18 cellular contexts compared by ENCODE assay signal in genomic region chr2:167689444-167689843, GRCh38.
DNase-seq lines count a peak whose midpoint lies in the region; ATAC-seq and TF ChIP-seq lines count a peak whose summit lies in the region.
"Had no signal": no experiment of that assay in that cellular context is flagged by ENCODE, and none has a peak within 500 bp of the region (broad histone marks: within the 10 kb centered on the region; RNA-seq: fewer than 3 reads in every experiment).

No MANE protein-coding gene starts in this region.

- no peaks in the 10 kb centered on the region for H3K27me3 ChIP-seq in AG04450 (ENCODE audit: control insufficient read depth, insufficient read depth, low read length)
- no peaks in the 10 kb centered on the region for H3K27me3 ChIP-seq in HCT116 (ENCODE audit: insufficient read depth, low read length)
- H3K27me3 ChIP-seq in SK-N-SH (ENCODE audit: insufficient read depth): no peaks in the 10 kb centered on the region
- no peaks in the 10 kb centered on the region for H3K27me3 ChIP-seq in iPS DF 6.9 (ENCODE audit: control insufficient read depth, insufficient read depth, low read length)

- H3K4me3 Mint-ChIP-seq in activated CD8-positive, alpha-beta memory T cell treated with anti-CD3 and anti-CD28 coated beads, Interleukin-2, amount 10 ng/mL, durations not matched to agents 7 days and 5 days: no peak overlapping the region
- H3K4me3 Mint-ChIP-seq in natural killer cell treated with Interleukin-12 subunit alpha and Interleukin-12 subunit beta and Interleukin-15 and Interleukin-18, amount 100 ng/mL, for 72 hours: no peak overlapping the region
- H3K4me3 Mint-ChIP-seq: activated CD8-positive, alpha-beta T cell treated with anti-CD3 and anti-CD28 coated beads for 36 hours; IgD-negative memory B cell had no signal

- H3K9me3 ChIP-seq in AG04450 (ENCODE audit: control insufficient read depth, insufficient read depth, low read length): no peaks in the 10 kb centered on the region
- H3K9me3 ChIP-seq in HCT116 (ENCODE audit: control insufficient read depth in 1 of 2, insufficient read depth in 1 of 2, low read depth in 1 of 2, low read length in 2 of 2): no peaks in the 10 kb centered on the region
- H3K9me3 ChIP-seq in SK-N-SH: no peaks in the 10 kb centered on the region
- no peaks in the 10 kb centered on the region for H3K9me3 ChIP-seq in iPS DF 6.9 (ENCODE audit: control insufficient read depth, insufficient read depth, low read length)

- H2AFZ ChIP-seq in HCT116 (ENCODE audit: low read depth, low read length, poor library complexity, severe bottlenecking) (no peak overlapping the region), SK-N-SH (ENCODE audit: low read depth) (no peak overlapping the region)

- H3K9me2 ChIP-seq in HCT116 (ENCODE audit: insufficient read depth) (no peaks in the 10 kb centered on the region), SK-N-SH (no peaks in the 10 kb centered on the region)

- no peak overlapping the region for H3K27ac Mint-ChIP-seq in activated CD8-positive, alpha-beta memory T cell treated with anti-CD3 and anti-CD28 coated beads, Interleukin-2, amount 10 ng/mL, durations not matched to agents 7 days and 5 days
- H3K27ac Mint-ChIP-seq in natural killer cell treated with Interleukin-12 subunit alpha and Interleukin-12 subunit beta and Interleukin-15 and Interleukin-18, amount 100 ng/mL, for 72 hours: no peak overlapping the region
- H3K27ac Mint-ChIP-seq: activated CD8-positive, alpha-beta T cell treated with anti-CD3 and anti-CD28 coated beads for 36 hours; IgD-negative memory B cell had no signal

- POLR2A ChIA-PET in AG04450 (lab: Yijun Ruan, JAX): no interaction called here
- POLR2A ChIA-PET in HCT116 (lab: Charles Lee): no interaction called here
- POLR2A ChIA-PET in SK-N-SH (lab: Yijun Ruan, JAX): no interaction called here

- ATAC-seq in HCT116 (peak; percentile 89), GM21723 (IDR thresholded peaks at IDR 0.05; ENCODE audit: unreplicated experiment) (no peak)
- ATAC-seq in activated CD8-positive, alpha-beta memory T cell treated with anti-CD3 and anti-CD28 coated beads, Interleukin-2, amount 10 ng/mL, durations not matched to agents 7 days and 5 days: no peak
- no peak for ATAC-seq in natural killer cell treated with Interleukin-12 subunit alpha and Interleukin-12 subunit beta and Interleukin-15 and Interleukin-18, amount 100 ng/mL, for 72 hours
- ATAC-seq: activated CD8-positive, alpha-beta T cell treated with anti-CD3 and anti-CD28 coated beads for 36 hours; Right ventricle myocardium inferior had no signal

- TF ChIP-seq EP300 in SK-N-SH (IDR thresholded peaks at IDR 0.05; ENCODE audit: borderline replicate concordance in 1 of 2, low read depth in 1 of 2, low read length in 1 of 2): no peak

- no peaks in the 10 kb centered on the region for H3K9me3 Mint-ChIP-seq in activated CD8-positive, alpha-beta memory T cell treated with anti-CD3 and anti-CD28 coated beads, Interleukin-2, amount 10 ng/mL, durations not matched to agents 7 days and 5 days (ENCODE audit: low read depth)
- no peaks in the 10 kb centered on the region for H3K9me3 Mint-ChIP-seq in natural killer cell treated with Interleukin-12 subunit alpha and Interleukin-12 subunit beta and Interleukin-15 and Interleukin-18, amount 100 ng/mL, for 72 hours
- H3K9me3 Mint-ChIP-seq: activated CD8-positive, alpha-beta T cell treated with anti-CD3 and anti-CD28 coated beads for 36 hours; IgD-negative memory B cell had no signal

- H3K9ac ChIP-seq in HCT116 (ENCODE audit: low read length) (no peak overlapping the region), SK-N-SH (no peak overlapping the region)

- DNase-seq in AG04450 (ENCODE audit: low read depth, low spot score) (no peak), HCT116 (ENCODE audit: low read depth, low spot score) (peak; percentile 36), SK-N-SH (no peak), iPS DF 6.9 (ENCODE audit: low read depth, low spot score) (peak; percentile 67), GOT3 (lab: John Stamatoyannopoulos, UW) (no peak)
- no peak for DNase-seq in activated CD8-positive, alpha-beta memory T cell treated with anti-CD3 and anti-CD28 coated beads, Interleukin-2, amount 10 ng/mL, durations not matched to agents 7 days and 5 days
- DNase-seq in natural killer cell treated with Interleukin-12 subunit alpha and Interleukin-12 subunit beta and Interleukin-15 and Interleukin-18, amount 100 ng/mL, for 72 hours (ENCODE audit: low spot score): no peak
- DNase-seq: activated CD8-positive, alpha-beta T cell treated with anti-CD3 and anti-CD28 coated beads for 36 hours; activated effector memory CD4-positive, alpha-beta T cell treated with Interleukin-2 at 50 U/mL for 16 hours; effector CD4-positive, alpha-beta T cell; foreskin fibroblast; NCI-H1694; NCI-H748 treated with DMSO at 0.1 percent for 48 hours; posterior cingulate gyrus; substantia nigra had no signal

- H3K4me3 ChIP-seq in AG04450 (ENCODE audit: low read depth, low read length) (no peak overlapping the region), HCT116 (replicated peaks in 1 of 2; ENCODE audit: low read depth in 1 of 2, low read length in 2 of 2) (no peak overlapping the region), SK-N-SH (ENCODE audit: low read depth in 2 of 2, low read length in 1 of 2) (no peak overlapping the region), iPS DF 6.9 (ENCODE audit: low read length) (no peak overlapping the region)

- no peaks in the 10 kb centered on the region for H3K79me2 ChIP-seq in HCT116 (ENCODE audit: insufficient read depth, low read length)
- H3K79me2 ChIP-seq in SK-N-SH (ENCODE audit: insufficient read depth): no peaks in the 10 kb centered on the region

- H3K4me2 ChIP-seq in HCT116 (ENCODE audit: low read length): no peak overlapping the region
- no peak overlapping the region for H3K4me2 ChIP-seq in SK-N-SH

- RAD21 ChIA-PET in HCT116 (lab: Charles Lee; ENCODE audit: low non-redundant PET in 1 of 2, low total read pairs in 2 of 2, uncharacterized antibody in 2 of 2, unreplicated experiment in 2 of 2): no interaction called here

- H3K36me3 ChIP-seq in HCT116 (ENCODE audit: control insufficient read depth in 1 of 2, insufficient read depth in 2 of 2, low read length in 2 of 2) (no peaks in the 10 kb centered on the region), SK-N-SH (replicated peaks in 1 of 2; ENCODE audit: control insufficient read depth in 1 of 2, insufficient read depth in 2 of 2, low read length in 1 of 2) (no peaks in the 10 kb centered on the region), iPS DF 6.9 (ENCODE audit: control insufficient read depth, insufficient read depth, low read length) (no peaks in the 10 kb centered on the region)

- peak; percentile 24 for TF ChIP-seq CTCF in AG04450 (IDR thresholded peaks at IDR 0.05; ENCODE audit: low read depth, low read length)
- TF ChIP-seq CTCF in HCT116 (IDR thresholded peaks at IDR 0.05 in 2 of 3, conservative IDR thresholded peaks at IDR 0.05 in 1 of 3; ENCODE audit: borderline replicate concordance in 1 of 3, insufficient read depth in 1 of 3, low read depth in 2 of 3, low read length in 2 of 3): peak; percentile 18 to 51 (median 45); a peak in 4 of 6 replicates
- peak; percentile 35 for TF ChIP-seq CTCF in SK-N-SH (IDR thresholded peaks at IDR 0.05)

- no peaks in the 10 kb centered on the region for H3K27me3 Mint-ChIP-seq in activated CD8-positive, alpha-beta memory T cell treated with anti-CD3 and anti-CD28 coated beads, Interleukin-2, amount 10 ng/mL, durations not matched to agents 7 days and 5 days
- H3K27me3 Mint-ChIP-seq in natural killer cell treated with Interleukin-12 subunit alpha and Interleukin-12 subunit beta and Interleukin-15 and Interleukin-18, amount 100 ng/mL, for 72 hours: peaks cover 0 to 8% of the 10 kb centered on the region in 2 donors
- H3K27me3 Mint-ChIP-seq: activated CD8-positive, alpha-beta T cell treated with anti-CD3 and anti-CD28 coated beads for 36 hours; IgD-negative memory B cell had no signal

- WGBS in SK-N-SH (ENCODE audit: low lambda C conversion rate): 87% methylated on average over 2 of the region's 2 CpGs
- no CpG with 5 or more reads among the region's 2 CpGs for WGBS in iPS DF 6.9 (ENCODE audit: insufficient coverage, insufficient read length)

- no peak overlapping the region for H3K27ac ChIP-seq in AG04450 (ENCODE audit: low read depth, low read length)
- no peak overlapping the region for H3K27ac ChIP-seq in HCT116 (ENCODE audit: low read depth, low read length)
- H3K27ac ChIP-seq in SK-N-SH (ENCODE audit: low read depth in 2 of 2, low read length in 1 of 2): no peak overlapping the region
- H3K27ac ChIP-seq in iPS DF 6.9 (ENCODE audit: low read length): no peak overlapping the region

- H3F3A ChIP-seq in SK-N-SH (replicated peaks; ENCODE audit: insufficient read depth): no peaks in the 10 kb centered on the region

- intact Hi-C loops in HCT116 (cut with micrococcal nuclease): no loop called here

- H4K20me1 ChIP-seq in HCT116 (ENCODE audit: insufficient read depth) (no peaks in the 10 kb centered on the region), SK-N-SH (ENCODE audit: insufficient read depth) (no peaks in the 10 kb centered on the region)

- CTCF ChIA-PET in AG04450 (lab: Charles Lee) (interaction anchor here (1.8 kb wide), 1 partner anchor 430 kb away, joined by 10 read pairs; no protein-coding TSS in a partner anchor), HCT116 (lab: Charles Lee) (no interaction called here), SK-N-SH (lab: Yijun Ruan, JAX) (no interaction called here)
- CTCF ChIA-PET in activated CD8-positive, alpha-beta memory T cell treated with anti-CD3 and anti-CD28 coated beads, Interleukin-2, amount 10 ng/mL, durations not matched to agents 7 days and 5 days (lab: Charles Lee): no interaction called here

- TF ChIP-seq POLR2A in HCT116 (IDR thresholded peaks at IDR 0.05; ENCODE audit: borderline replicate concordance, extremely low read depth, insufficient read depth, insufficient read length): no peak

- H3K36me3 Mint-ChIP-seq in activated CD8-positive, alpha-beta memory T cell treated with anti-CD3 and anti-CD28 coated beads, Interleukin-2, amount 10 ng/mL, durations not matched to agents 7 days and 5 days: no peaks in the 10 kb centered on the region
- H3K36me3 Mint-ChIP-seq in natural killer cell treated with Interleukin-12 subunit alpha and Interleukin-12 subunit beta and Interleukin-15 and Interleukin-18, amount 100 ng/mL, for 72 hours: no peaks in the 10 kb centered on the region
- H3K36me3 Mint-ChIP-seq: IgD-negative memory B cell had no signal

- no TSS peak for BruUV-seq in HCT116 (replicated peaks; lab: Mats Ljungman, UMichigan)

- H3K4me1 ChIP-seq in HCT116 (ENCODE audit: control insufficient read depth in 1 of 2, insufficient read depth in 2 of 2, low read length in 2 of 2): no peaks in the 10 kb centered on the region
- no peaks in the 10 kb centered on the region; a peak in 1 of 4 replicates for H3K4me1 ChIP-seq in SK-N-SH (ENCODE audit: control insufficient read depth in 1 of 2, insufficient read depth in 2 of 2, low read depth in 1 of 2, low read length in 1 of 2)
- H3K4me1 ChIP-seq in iPS DF 6.9 (ENCODE audit: control insufficient read depth, insufficient read depth, low read length): peaks cover 1% of the 10 kb centered on the region; the same call in 1 of the 2 replicates

- TF ChIP-seq RAD21 in HCT116 (IDR thresholded peaks at IDR 0.05; ENCODE audit: low read depth) (peak; percentile 41; the same call in 1 of the 2 replicates), SK-N-SH (IDR thresholded peaks at IDR 0.05; ENCODE audit: low read length) (no peak)

- no peaks in the 10 kb centered on the region for H3K4me1 Mint-ChIP-seq in activated CD8-positive, alpha-beta memory T cell treated with anti-CD3 and anti-CD28 coated beads, Interleukin-2, amount 10 ng/mL, durations not matched to agents 7 days and 5 days
- no peaks in the 10 kb centered on the region for H3K4me1 Mint-ChIP-seq in natural killer cell treated with Interleukin-12 subunit alpha and Interleukin-12 subunit beta and Interleukin-15 and Interleukin-18, amount 100 ng/mL, for 72 hours (ENCODE audit: low read depth in 2 of 2)
- H3K4me1 Mint-ChIP-seq: IgD-negative memory B cell had no signal

Comparison
In these comparisons a context has a peak if more than half of its experiments do, and no peak if none do; other contexts are left out.
1. DNase-seq: peak in HCT116 (single experiment) and iPS DF 6.9 (single experiment); none in AG04450 (single experiment), SK-N-SH (single experiment), activated CD8-positive, alpha-beta memory T cell treated with anti-CD3 and anti-CD28 coated beads, Interleukin-2, amount 10 ng/mL, durations not matched to agents 7 days and 5 days (single experiment), natural killer cell treated with Interleukin-12 subunit alpha and Interleukin-12 subunit beta and Interleukin-15 and Interleukin-18, amount 100 ng/mL, for 72 hours (single experiment) and GOT3 (single experiment).
2. Peak in every context shown above with its lines, with median percentiles within 50 percentile points of each other: CTCF ChIP-seq.